23 cellular contexts compared by ENCODE assay signal in the genomic region with DNA sequence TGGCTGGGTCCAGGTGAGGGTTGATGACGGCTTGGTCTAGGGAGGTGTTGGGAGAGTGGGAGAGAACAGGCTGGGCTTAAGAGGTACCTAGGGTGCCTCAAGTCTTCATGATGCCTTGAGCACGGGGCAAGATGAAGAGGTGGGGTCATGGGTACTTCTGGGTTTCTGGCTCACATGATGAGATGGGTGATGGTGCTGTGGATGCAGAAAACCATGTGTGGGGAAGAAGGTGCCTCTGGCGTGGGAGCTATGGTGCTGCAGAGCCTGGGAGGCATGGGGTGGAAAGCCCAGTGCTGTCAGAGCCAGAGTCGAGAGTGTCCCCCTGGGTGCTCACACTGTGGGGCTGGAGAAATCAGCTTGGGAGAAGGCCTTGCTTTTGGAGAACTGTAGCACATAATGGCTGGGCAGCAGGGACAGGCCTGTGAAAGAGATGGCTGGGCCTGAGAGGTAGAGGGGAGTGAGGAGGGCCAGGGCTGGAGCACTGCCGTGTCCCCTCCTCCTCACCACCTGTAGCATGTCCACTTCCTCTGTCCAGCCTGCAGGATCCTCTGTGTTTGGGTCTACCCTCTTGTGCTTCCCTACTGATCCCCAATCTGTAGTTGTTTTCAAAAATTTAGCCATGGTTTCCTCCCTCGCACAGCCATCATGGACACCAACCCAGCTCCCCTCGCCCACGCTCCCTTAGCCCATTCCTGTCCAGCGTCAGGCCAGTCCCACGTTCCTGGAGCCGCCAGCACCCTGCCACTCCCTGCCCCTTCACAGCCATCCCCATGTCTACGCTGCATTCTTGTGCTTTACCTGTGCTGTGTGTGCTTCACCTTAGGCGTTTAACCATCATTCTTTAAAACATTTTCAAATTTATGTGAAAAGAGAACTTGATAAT.
A peak's percentile ranks its signal among the peaks of the same experiment; 100 is the strongest.
DNase-seq lines count a peak whose midpoint lies in the region; ATAC-seq and TF ChIP-seq lines count a peak whose summit lies in the region.
"Had no signal": no experiment of that assay in that cellular context is flagged by ENCODE, and none has a peak within 500 bp of the region (broad histone marks: within the 10 kb centered on the region; RNA-seq: fewer than 3 reads in every experiment).

No MANE protein-coding gene starts in this region.

- no peak for ATAC-seq in CD8-positive, alpha-beta T cell
- ATAC-seq: activated CD4-positive, alpha-beta T cell treated with anti-CD3 and anti-CD28 coated beads for 36 hours; activated T-helper 17 cell treated with anti-CD3 and anti-CD28 coated beads, Interleukin-2, amount 50 U/mL, for 72 hours; heart left ventricle; K562; left lobe of liver had no signal

- CTCF ChIA-PET in CD8-positive, alpha-beta T cell (lab: Charles Lee) = interaction anchor here (1.5 to 2.0 kb wide), 2 partner anchors 37 to 81 kb away, joined by 3 to 8 read pairs; no protein-coding TSS in a partner anchor

- no peaks in the 10 kb centered on the region for H3K9me3 ChIP-seq in CD8-positive, alpha-beta T cell (ENCODE audit: low read length)
- H3K9me3 ChIP-seq in spleen = peaks cover 0 to 4% (median under 1%) of the 10 kb centered on the region in 8 donors
- no peaks in the 10 kb centered on the region for H3K9me3 ChIP-seq in HAP-1

- H3K36me3 Mint-ChIP-seq in CD8-positive, alpha-beta T cell = peaks cover 64% of the 10 kb centered on the region

- no peak for TF ChIP-seq CTCF in CD8-positive, alpha-beta T cell (IDR thresholded peaks at IDR 0.05)
- TF ChIP-seq CTCF in spleen (IDR thresholded peaks at IDR 0.05 in 8 of 11, conservative IDR thresholded peaks at IDR 0.05 in 3 of 11) = no peak

- H3K9me3 Mint-ChIP-seq in CD8-positive, alpha-beta T cell = peaks cover 4% of the 10 kb centered on the region
- H3K9me3 Mint-ChIP-seq: activated T-helper 17 cell treated with anti-CD3 and anti-CD28 coated beads, Interleukin-2, amount 50 U/mL, for 72 hours had no signal

- no peaks in the 10 kb centered on the region for H3K4me1 ChIP-seq in CD8-positive, alpha-beta T cell (ENCODE audit: insufficient read depth, low read length)
- H3K4me1 ChIP-seq in spleen (peaks cover 0 to 15% (median 8%) of the 10 kb centered on the region in 6 donors), HAP-1 (peaks cover 3% of the 10 kb centered on the region)

- TF ChIP-seq POLR2A in spleen (IDR thresholded peaks at IDR 0.05) = no peak

- H3K27ac Mint-ChIP-seq in CD8-positive, alpha-beta T cell = peak overlapping the region; percentile 58
- H3K27ac Mint-ChIP-seq: activated CD4-positive, alpha-beta T cell treated with anti-CD3 and anti-CD28 coated beads for 36 hours; activated naive CD8-positive, alpha-beta T cell; activated T-helper 17 cell treated with anti-CD3 and anti-CD28 coated beads, Interleukin-2, amount 50 U/mL, for 72 hours; neural progenitor cell; progenitor cell of endocrine pancreas had no signal

- POLR2A ChIA-PET in CD8-positive, alpha-beta T cell (lab: Charles Lee) = interaction anchor here (0.6 kb wide), 1 partner anchor 10 kb away, joined by 6 read pairs; no protein-coding TSS in a partner anchor

- H3K4me3 Mint-ChIP-seq in CD8-positive, alpha-beta T cell = no peak overlapping the region
- H3K4me3 Mint-ChIP-seq: activated CD4-positive, alpha-beta T cell treated with anti-CD3 and anti-CD28 coated beads for 36 hours; activated naive CD8-positive, alpha-beta T cell; activated T-helper 17 cell treated with anti-CD3 and anti-CD28 coated beads, Interleukin-2, amount 50 U/mL, for 72 hours; CD14-positive monocyte; neural progenitor cell had no signal

- H3K27me3 Mint-ChIP-seq in CD8-positive, alpha-beta T cell (ENCODE audit: low read depth) = no peaks in the 10 kb centered on the region
- H3K27me3 Mint-ChIP-seq: activated CD4-positive, alpha-beta T cell treated with anti-CD3 and anti-CD28 coated beads for 36 hours; activated naive CD8-positive, alpha-beta T cell; activated T-helper 17 cell treated with anti-CD3 and anti-CD28 coated beads, Interleukin-2, amount 50 U/mL, for 72 hours had no signal

- no peak overlapping the region for H3K27ac ChIP-seq in CD8-positive, alpha-beta T cell (ENCODE audit: low read depth, low read length)
- no peak overlapping the region for H3K27ac ChIP-seq in spleen
- H3K27ac ChIP-seq: epithelial cell of prostate, heart left ventricle, neural progenitor cell had no signal

- H3K4me3 ChIP-seq in CD8-positive, alpha-beta T cell (ENCODE audit: low read depth, low read length) = no peak overlapping the region
- H3K4me3 ChIP-seq in spleen = no peak overlapping the region
- no peak overlapping the region for H3K4me3 ChIP-seq in HAP-1
- H3K4me3 ChIP-seq: heart left ventricle, K562, neural progenitor cell had no signal

- in situ Hi-C loops in HAP-1 (cut with MboI; ENCODE audit: low sequenced_read_pairs) = no loop called here

- peaks cover 14% of the 10 kb centered on the region for H3K4me1 Mint-ChIP-seq in CD8-positive, alpha-beta T cell (ENCODE audit: low read depth)
- H3K4me1 Mint-ChIP-seq: activated CD4-positive, alpha-beta T cell treated with anti-CD3 and anti-CD28 coated beads for 36 hours; activated T-helper 17 cell treated with anti-CD3 and anti-CD28 coated beads, Interleukin-2, amount 50 U/mL, for 72 hours; CD14-positive monocyte had no signal

- H3K27me3 ChIP-seq in CD8-positive, alpha-beta T cell (ENCODE audit: insufficient read depth, low read length) = no peaks in the 10 kb centered on the region
- no peaks in the 10 kb centered on the region for H3K27me3 ChIP-seq in spleen (replicated peaks in 1 of 7)
- no peaks in the 10 kb centered on the region for H3K27me3 ChIP-seq in HAP-1 (ENCODE audit: low read depth)
- H3K27me3 ChIP-seq: heart left ventricle had no signal

- 94 to 99% (median 96%) methylated on average over 13 of the region's 13 CpGs for WGBS in spleen, 5 donors

- intact Hi-C loops in CD8-positive, alpha-beta T cell (cut with DNase I, micrococcal nuclease) = no loop called here
- intact Hi-C loops in spleen (cut with DNase I; ENCODE audit: low total_unique reads) = no loop called here

- peak in 2 of 7 experiments; percentile 7 to 15 for DNase-seq in CD8-positive, alpha-beta T cell
- peak; percentile 17 for DNase-seq in activated CD8-positive, alpha-beta memory T cell treated with anti-CD3 and anti-CD28 coated beads, Interleukin-2, amount 50 U/mL, for 48 hours
- peak; percentile 47 for DNase-seq in left kidney (ENCODE audit: low read depth, low spot score)
- DNase-seq in spleen = peak; percentile 53
- DNase-seq in NCI-H128 (lab: John Stamatoyannopoulos, UW; ENCODE audit: unreplicated experiment) = no peak
- no peak for DNase-seq in HAP-1 (ENCODE audit: low spot score in 2 of 2)
- DNase-seq in hippocampal formation (lab: John Stamatoyannopoulos, UW) = no peak
- DNase-seq: activated CD4-positive, alpha-beta T cell treated with anti-CD3 and anti-CD28 coated beads for 36 hours; GDM1; heart left ventricle; NCI-H1417; NCI-H2081; NCI-H345; NCI-H82; RPMI8226 had no signal

- peaks cover 3% of the 10 kb centered on the region for H3K36me3 ChIP-seq in CD8-positive, alpha-beta T cell (ENCODE audit: insufficient read depth, low read length)
- H3K36me3 ChIP-seq in spleen (peaks cover 0 to 64% (median 0%) of the 10 kb centered on the region in 6 donors), HAP-1 (replicated peaks) (no peaks in the 10 kb centered on the region)
- H3K36me3 ChIP-seq: neural progenitor cell had no signal

Comparison
In these comparisons a context has a peak if more than half of its experiments do, and no peak if none do; other contexts are left out.
1. DNase-seq: peak in activated CD8-positive, alpha-beta memory T cell treated with anti-CD3 and anti-CD28 coated beads, Interleukin-2, amount 50 U/mL, for 48 hours (single experiment), left kidney (single experiment) and spleen (single experiment); none in NCI-H128 (single experiment), HAP-1 (0 of 2) and hippocampal formation (0 of 2).